ENCODE assay signal across 29 cellular contexts in genomic region chr11:46107408-46107718, GRCh38.
"Had no signal": no experiment of that assay in that cellular context is flagged by ENCODE, and none has a peak within 500 bp of the region (broad histone marks: within the 10 kb centered on the region; RNA-seq: fewer than 3 reads in every experiment).

No MANE protein-coding gene starts in this region.

- H3K4me3 ChIP-seq: MG63, SJSA1 had no signal

- H3K4me1 ChIP-seq: SJSA1 had no signal

- H3K27me3 ChIP-seq: brain microvascular endothelial cell, MG63, SJSA1 had no signal

- H3K36me3 ChIP-seq: brain microvascular endothelial cell, MG63, SJSA1 had no signal

- H3K9me3 Mint-ChIP-seq: activated B cell treated with CpG ODN at 0.5 μM for 24 hours; activated CD4-positive, alpha-beta memory T cell treated with anti-CD3 and anti-CD28 coated beads, Interleukin-2, amount 10 ng/mL, durations not matched to agents 7 days and 5 days; activated naive CD4-positive, alpha-beta T cell treated with anti-CD3 and anti-CD28 coated beads, Interleukin-2, amount 10 ng/mL, durations not matched to agents 7 days and 5 days; activated naive CD8-positive, alpha-beta T cell treated with anti-CD3 and anti-CD28 coated beads, Interleukin-2, amount 50 U/mL, for 24 hours; central memory CD8-positive, alpha-beta T cell had no signal

- H3K27ac Mint-ChIP-seq: activated B cell treated with CpG ODN at 0.5 μM for 24 hours; activated CD4-positive, alpha-beta memory T cell treated with anti-CD3 and anti-CD28 coated beads, Interleukin-2, amount 10 ng/mL, durations not matched to agents 7 days and 5 days; activated CD8-positive, alpha-beta memory T cell treated with anti-CD3 and anti-CD28 coated beads, Interleukin-2, amount 10 ng/mL, durations not matched to agents 7 days and 5 days; activated naive CD4-positive, alpha-beta T cell treated with anti-CD3 and anti-CD28 coated beads, Interleukin-2, amount 10 ng/mL, durations not matched to agents 7 days and 5 days; activated naive CD8-positive, alpha-beta T cell; activated naive CD8-positive, alpha-beta T cell treated with anti-CD3 and anti-CD28 coated beads, Interleukin-2, amount 50 U/mL, for 24 hours had no signal

- ATAC-seq: activated CD8-positive, alpha-beta memory T cell treated with anti-CD3 and anti-CD28 coated beads, Interleukin-2, amount 10 ng/mL, durations not matched to agents 7 days and 5 days; activated naive CD8-positive, alpha-beta T cell treated with anti-CD3 and anti-CD28 coated beads, Interleukin-2, amount 50 U/mL, for 24 hours had no signal

- DNase-seq: activated B cell treated with CpG ODN at 0.5 μM for 24 hours; activated CD4-positive, alpha-beta memory T cell treated with anti-CD3 and anti-CD28 coated beads, Interleukin-2, amount 10 ng/mL, durations not matched to agents 7 days and 5 days; activated CD4-positive, alpha-beta T cell treated with anti-CD3 and anti-CD28 coated beads for 4 hours; activated CD4-positive, CD25-positive, alpha-beta regulatory T cell treated with anti-CD3 and anti-CD28 coated beads, Interleukin-2, amount 50 U/mL, for 72 hours; activated CD8-positive, alpha-beta memory T cell treated with anti-CD3 and anti-CD28 coated beads for 24 hours; activated CD8-positive, alpha-beta memory T cell treated with anti-CD3 and anti-CD28 coated beads, Interleukin-2, amount 10 ng/mL, durations not matched to agents 7 days and 5 days; activated CD8-positive, alpha-beta memory T cell treated with anti-CD3 and anti-CD28 coated beads, Interleukin-2, amount 50 U/mL, for 48 hours; activated effector memory CD4-positive, alpha-beta T cell treated with Interleukin-2 at 50 U/mL for 16 hours; activated naive CD4-positive, alpha-beta T cell treated with anti-CD3 and anti-CD28 coated beads, Interleukin-2, amount 10 ng/mL, durations not matched to agents 7 days and 5 days; activated naive CD8-positive, alpha-beta T cell treated with anti-CD3 and anti-CD28 coated beads, Interleukin-2, amount 50 U/mL, for 24 hours; activated T-cell treated with anti-CD3 and anti-CD28 coated beads, Interleukin-2, amount 50 U/mL, for 48 hours; brain microvascular endothelial cell; MG63; NCI-H1092; NCI-H1436 treated with DMSO at 0.1 percent for 48 hours; NCI-H1694 treated with DMSO at 0.1 percent for 48 hours; NCI-H2029; NCI-H345; NCI-H524 treated with DMSO at 0.1 percent for 48 hours; RPMI8226; SHP77 treated with DMSO at 0.1 percent for 48 hours; SW 1271; T-helper 1 cell; T-helper 2 cell; T-helper 9 cell had no signal

- H3K27me3 Mint-ChIP-seq: activated B cell treated with CpG ODN at 0.5 μM for 24 hours; activated CD4-positive, alpha-beta memory T cell treated with anti-CD3 and anti-CD28 coated beads, Interleukin-2, amount 10 ng/mL, durations not matched to agents 7 days and 5 days; activated CD8-positive, alpha-beta memory T cell treated with anti-CD3 and anti-CD28 coated beads, Interleukin-2, amount 10 ng/mL, durations not matched to agents 7 days and 5 days; activated naive CD4-positive, alpha-beta T cell treated with anti-CD3 and anti-CD28 coated beads, Interleukin-2, amount 10 ng/mL, durations not matched to agents 7 days and 5 days; activated naive CD8-positive, alpha-beta T cell; activated naive CD8-positive, alpha-beta T cell treated with anti-CD3 and anti-CD28 coated beads, Interleukin-2, amount 50 U/mL, for 24 hours; central memory CD8-positive, alpha-beta T cell had no signal

- H3K9me3 ChIP-seq: MG63, SJSA1 had no signal

- H3K27ac ChIP-seq: brain microvascular endothelial cell, SJSA1, VCaP had no signal

- H3K36me3 Mint-ChIP-seq: activated CD8-positive, alpha-beta memory T cell treated with anti-CD3 and anti-CD28 coated beads, Interleukin-2, amount 10 ng/mL, durations not matched to agents 7 days and 5 days; activated naive CD4-positive, alpha-beta T cell treated with anti-CD3 and anti-CD28 coated beads, Interleukin-2, amount 10 ng/mL, durations not matched to agents 7 days and 5 days had no signal

- H3K4me3 Mint-ChIP-seq: activated B cell treated with CpG ODN at 0.5 μM for 24 hours; activated CD4-positive, alpha-beta memory T cell treated with anti-CD3 and anti-CD28 coated beads, Interleukin-2, amount 10 ng/mL, durations not matched to agents 7 days and 5 days; activated CD8-positive, alpha-beta memory T cell treated with anti-CD3 and anti-CD28 coated beads, Interleukin-2, amount 10 ng/mL, durations not matched to agents 7 days and 5 days; activated naive CD4-positive, alpha-beta T cell treated with anti-CD3 and anti-CD28 coated beads, Interleukin-2, amount 10 ng/mL, durations not matched to agents 7 days and 5 days; activated naive CD8-positive, alpha-beta T cell; activated naive CD8-positive, alpha-beta T cell treated with anti-CD3 and anti-CD28 coated beads, Interleukin-2, amount 50 U/mL, for 24 hours; central memory CD8-positive, alpha-beta T cell had no signal
